ENCODE assay signal across 28 cellular contexts in genomic region chr5:136055612-136056302, GRCh38. TPM values are rescaled to one million over a fixed set of nuclear protein-coding genes. Genes with fewer than 3 reads are reported as not detected.
DNase-seq lines count a peak whose midpoint lies in the region; ATAC-seq, FAIRE-seq and TF ChIP-seq lines count a peak whose summit lies in the region.
"Had no signal": no experiment of that assay in that cellular context is flagged by ENCODE, and none has a peak within 500 bp of the region (broad histone marks: within the 10 kb centered on the region; RNA-seq: fewer than 3 reads in every experiment).

No MANE protein-coding gene starts in this region.

- ATAC-seq in HepG2 (no peak), right lobe of liver (no peak), HG02610 (IDR thresholded peaks at IDR 0.05; ENCODE audit: unreplicated experiment) (no peak), HG03196 (IDR thresholded peaks at IDR 0.05; ENCODE audit: unreplicated experiment) (no peak), HG02678 (IDR thresholded peaks at IDR 0.05; ENCODE audit: unreplicated experiment) (no peak)
- ATAC-seq: activated T-helper 17 cell treated with anti-CD3 and anti-CD28 coated beads, Interleukin-2, amount 50 U/mL, for 72 hours; Right ventricle myocardium inferior; WTC11 had no signal

- no TSS peak for BruUV-seq in HepG2 (replicated peaks; lab: Mats Ljungman, UMichigan)

- H3K4me3 ChIP-seq in HepG2 (replicated peaks in 1 of 3; ENCODE audit: insufficient read depth in 1 of 3, low read depth in 2 of 3, low read length in 3 of 3) (no peak overlapping the region), right lobe of liver (no peak overlapping the region), colonic mucosa (no peak overlapping the region)
- H3K4me3 ChIP-seq: BLaER1, left ventricle myocardium inferior had no signal

- TF ChIP-seq CTCF in HepG2 (CRISPR knock-in tag; IDR thresholded peaks at IDR 0.05) (no peak), right lobe of liver (IDR thresholded peaks at IDR 0.05) (no peak), colonic mucosa (IDR thresholded peaks at IDR 0.05) (no peak), nephron (IDR thresholded peaks at IDR 0.05; ENCODE audit: unreplicated experiment in 3 of 3) (no peak)

- H3K9me3 Mint-ChIP-seq in nephron, result no peaks in the 10 kb centered on the region
- H3K9me3 Mint-ChIP-seq: activated T-helper 17 cell treated with anti-CD3 and anti-CD28 coated beads, Interleukin-2, amount 50 U/mL, for 72 hours; H9; IgD-negative memory B cell; neural crest cell; WTC11 had no signal

- DNase-seq in HepG2 (ENCODE audit: low spot score) (no peak), right lobe of liver (no peak), colonic mucosa (no peak)
- no peak for DNase-seq in stimulated activated CD8-positive, alpha-beta memory T cell treated with anti-CD3 and anti-CD28 coated beads, Interleukin-4, amount 100 ng/mL, for 48 hours
- DNase-seq: ACHN; activated CD4-positive, alpha-beta T cell treated with anti-CD3 and anti-CD28 coated beads, Interleukin-2, amount 50 U/mL, for 4 hours; activated CD8-positive, alpha-beta memory T cell treated with anti-CD3 and anti-CD28 coated beads, Interleukin-2, amount 50 U/mL, for 48 hours; effector memory CD4-positive, alpha-beta T cell; foreskin melanocyte; H9; left ventricle myocardium inferior; NCI-H1092 treated with DMSO at 0.1 percent for 48 hours; NCI-H2029; NCI-H774; T1000 had no signal

- H3K4me3 Mint-ChIP-seq in nephron, result no peak overlapping the region
- H3K4me3 Mint-ChIP-seq: activated naive CD8-positive, alpha-beta T cell; activated T-helper 17 cell treated with anti-CD3 and anti-CD28 coated beads, Interleukin-2, amount 50 U/mL, for 72 hours; H9; IgD-negative memory B cell; neural crest cell; WTC11 had no signal

- intact Hi-C loops in HepG2 (cut with micrococcal nuclease; ENCODE audit: unreplicated experiment) (no loop called here), right lobe of liver (cut with DNase I) (loop anchor here in 1 of 2 donors (10.0 kb wide), 1 partner anchor 81 kb away; no protein-coding TSS in a partner anchor), colonic mucosa (cut with DNase I) (no loop called here)

- TF ChIP-seq POLR2A in HepG2 (IDR thresholded peaks at IDR 0.05; ENCODE audit: insufficient read depth in 1 of 2, low read depth in 2 of 2, low read length in 2 of 2) (no peak), right lobe of liver (IDR thresholded peaks at IDR 0.05) (no peak)

- H3K36me3 ChIP-seq in HepG2 (replicated peaks in 1 of 2; ENCODE audit: control insufficient read depth in 1 of 2, insufficient read depth in 2 of 2, low read length in 2 of 2) (peaks cover 20 to 46% of the 10 kb centered on the region in 2 experiments), right lobe of liver (no peaks in the 10 kb centered on the region), colonic mucosa (no peaks in the 10 kb centered on the region)
- H3K36me3 ChIP-seq: BLaER1 had no signal

- H3K27me3 ChIP-seq in HepG2 (ENCODE audit: control insufficient read depth in 1 of 2, insufficient read depth in 2 of 2, low read length in 2 of 2), result no peaks in the 10 kb centered on the region
- no peaks in the 10 kb centered on the region for H3K27me3 ChIP-seq in right lobe of liver
- H3K27me3 ChIP-seq in colonic mucosa, result no peaks in the 10 kb centered on the region
- H3K27me3 ChIP-seq: BLaER1 had no signal

- H3K27ac ChIP-seq in HepG2 (ENCODE audit: extremely low read length, insufficient read depth, low read length) (peak overlapping the region; percentile 89), right lobe of liver (no peak overlapping the region), colonic mucosa (peak overlapping the region; percentile 15)
- H3K27ac ChIP-seq: BLaER1 had no signal

- POLR2A ChIA-PET in HepG2 (lab: Yijun Ruan, JAX), result interaction anchor here (2.7 to 7.9 kb wide), 4 partner anchors 11 to 82 kb away, joined by 21 to 129 read pairs (median 62); partner anchors contain the start of gene TGFBI

- H3K4me2 ChIP-seq in HepG2 (ENCODE audit: low read depth, low read length), result no peak overlapping the region
- H3K4me2 ChIP-seq: BLaER1 had no signal

- in situ Hi-C loops in HepG2 (cut with HindIII; ENCODE audit: extremely low pct_ligation_motif_present, low pct_unique_long_range_greater_than_20kb), result no loop called here

- no peaks in the 10 kb centered on the region for H3K79me2 ChIP-seq in HepG2 (ENCODE audit: insufficient read depth, low read length)

- H2AFZ ChIP-seq in HepG2 (ENCODE audit: low read length), result no peak overlapping the region

- H4K20me1 ChIP-seq in HepG2 (ENCODE audit: insufficient read depth, low read length), result no peaks in the 10 kb centered on the region
- H4K20me1 ChIP-seq: BLaER1 had no signal

- peaks cover 70% of the 10 kb centered on the region for H3K4me1 Mint-ChIP-seq in nephron
- H3K4me1 Mint-ChIP-seq: activated T-helper 17 cell treated with anti-CD3 and anti-CD28 coated beads, Interleukin-2, amount 50 U/mL, for 72 hours; IgD-negative memory B cell had no signal

- H3K4me1 ChIP-seq in HepG2 (ENCODE audit: insufficient read depth, low read length) (peaks cover 90% of the 10 kb centered on the region), right lobe of liver (peaks cover 0 to 51% (median 21%) of the 10 kb centered on the region in 4 donors), colonic mucosa (no peaks in the 10 kb centered on the region)

- CTCF ChIA-PET in HepG2 (lab: Yijun Ruan, JAX; ENCODE audit: low intra/inter-chr PET ratio, low total read pairs), result no interaction called here

- no peaks in the 10 kb centered on the region for H3K9me3 ChIP-seq in HepG2 (ENCODE audit: low read length)
- no peaks in the 10 kb centered on the region for H3K9me3 ChIP-seq in right lobe of liver
- H3K9me3 ChIP-seq in colonic mucosa, result no peaks in the 10 kb centered on the region
- H3K9me3 ChIP-seq: BLaER1, left ventricle myocardium inferior had no signal

- no peak for TF ChIP-seq EP300 in HepG2 (IDR thresholded peaks at IDR 0.05; ENCODE audit: low read depth in 2 of 2, low read length in 2 of 2)
- no peak for TF ChIP-seq EP300 in HepG2 (CRISPR knock-in tag; IDR thresholded peaks at IDR 0.05; ENCODE audit: borderline replicate concordance)

- H3K27ac Mint-ChIP-seq in nephron, result peak overlapping the region; percentile 91 to 95 (median 92)
- H3K27ac Mint-ChIP-seq: activated naive CD8-positive, alpha-beta T cell; activated T-helper 17 cell treated with anti-CD3 and anti-CD28 coated beads, Interleukin-2, amount 50 U/mL, for 72 hours; H9; IgD-negative memory B cell; WTC11 had no signal

- no peak for FAIRE-seq in HepG2 (lab: Jason Lieb, UNC)
- FAIRE-seq: GM12892 had no signal

- TF ChIP-seq RAD21 in HepG2 (CRISPR knock-in tag; IDR thresholded peaks at IDR 0.05), result no peak

- WGBS in HepG2 (ENCODE audit: low lambda C conversion rate), result 98% methylated on average over 14 of the region's 14 CpGs
- 96% methylated on average over 5 of the region's 14 CpGs for WGBS in right lobe of liver (ENCODE audit: insufficient coverage, low coverage, low lambda C conversion rate, missing lambda C conversion rate)

- 0 out of 2 replicates have a peak overlapping the region, but pooled peaks have one; percentile 12 for H3K9ac ChIP-seq in HepG2 (ENCODE audit: insufficient read depth, low read depth, low read length)
- peak overlapping the region in 1 of 2 donors; percentile 4 for H3K9ac ChIP-seq in colonic mucosa (ENCODE audit: low read depth in 2 of 2, low read length in 2 of 2)
- H3K9ac ChIP-seq: BLaER1 had no signal

- H3K36me3 Mint-ChIP-seq in nephron (ENCODE audit: low read depth), result peaks cover 50% of the 10 kb centered on the region
- H3K36me3 Mint-ChIP-seq: activated naive CD8-positive, alpha-beta T cell; IgD-negative memory B cell; WTC11 had no signal

- H3K27me3 Mint-ChIP-seq in nephron (ENCODE audit: low read depth), result peaks cover 8% of the 10 kb centered on the region
- H3K27me3 Mint-ChIP-seq: activated naive CD8-positive, alpha-beta T cell; activated T-helper 17 cell treated with anti-CD3 and anti-CD28 coated beads, Interleukin-2, amount 50 U/mL, for 72 hours had no signal

RNA-seq across cellular contexts. Expression of gene TGFBI, which starts 27.0 kb away (rescaled TPM):
- total RNA-seq in HepG2 (2016; rRNA removed; fragmentation: Illumina TruSeq; extraction: Trizol) (138 and 275 TPM in 2 replicates), right lobe of liver (100 to 1,000 TPM in 3 of 6 experiments, 10 to 100 TPM in 3; 30.7 to 143 (median 87.2) TPM), colonic mucosa (10 to 100 TPM; 47.5 to 63.3 TPM)
- 50.3 and 55.8 TPM in 2 replicates for total RNA-seq in HepG2 (2016; cell fraction: cytosol; rRNA removed; fragmentation: Illumina TruSeq; extraction: Trizol; ENCODE audit: low read depth)
- 131 and 276 TPM in 2 replicates for total RNA-seq in HepG2 (2016; cell fraction: insoluble cytoplasmic fraction; rRNA removed; fragmentation: Illumina TruSeq; extraction: Trizol)
- total RNA-seq in HepG2 (2016; cell fraction: membrane; rRNA removed; fragmentation: Illumina TruSeq; extraction: Trizol), result 113 and 131 TPM in 2 replicates
- total RNA-seq in HepG2 (2016; cell fraction: nucleus; rRNA removed; fragmentation: Illumina TruSeq; extraction: Trizol), result 247 and 314 TPM in 2 replicates
- polyA plus RNA-seq in HepG2 (2011; rRNA removed), result 441 and 457 TPM in 2 replicates
- 304 and 337 TPM in 2 replicates for polyA plus RNA-seq in HepG2 (2011; cell fraction: cytosol; rRNA removed)
- 658 and 897 TPM in 2 replicates for polyA plus RNA-seq in HepG2 (2011; cell fraction: nucleus; rRNA removed)
- polyA plus RNA-seq in HepG2 (2012), result 309 and 371 TPM in 2 replicates
- 43.1 and 46.7 TPM in 2 replicates for polyA plus RNA-seq in HepG2 (2016; cell fraction: cytosol; fragmentation: Illumina TruSeq; extraction: Trizol; ENCODE audit: low read depth)
- polyA plus RNA-seq in HepG2 (2016; cell fraction: insoluble cytoplasmic fraction; fragmentation: Illumina TruSeq; extraction: Trizol; ENCODE audit: low read depth), result 120 and 134 TPM in 2 replicates
- 83.1 and 98.3 TPM in 2 replicates for polyA plus RNA-seq in HepG2 (2016; cell fraction: membrane; fragmentation: Illumina TruSeq; extraction: Trizol; ENCODE audit: low read depth)
- polyA plus RNA-seq in HepG2 (2016; cell fraction: nucleus; fragmentation: Illumina TruSeq; extraction: Trizol; ENCODE audit: insufficient read depth, low read depth), result 385 and 414 TPM in 2 replicates
- polyA minus RNA-seq in HepG2 (2011; rRNA and poly(A)+ RNA removed; ENCODE audit: low replicate concordance), result 25.5 and 364 TPM in 2 replicates
- polyA minus RNA-seq in HepG2 (2011; cell fraction: cytosol; rRNA and poly(A)+ RNA removed), result 249 and 302 TPM in 2 replicates
- 204 and 216 TPM in 2 replicates for polyA minus RNA-seq in HepG2 (2011; cell fraction: nucleus; rRNA and poly(A)+ RNA removed)
- total RNA-seq: OCI-LY7 had no signal

Comparison
In these comparisons a context has a peak if more than half of its experiments do, and no peak if none do; other contexts are left out.
1. H3K27ac ChIP-seq: peak in HepG2 (single experiment) and colonic mucosa (single experiment); none in right lobe of liver (0 of 3).